Comparison of ENCODE assay signal across 8 cellular contexts in genomic region chr15:59105839-59106238, GRCh38. TPM values are rescaled to one million over a fixed set of nuclear protein-coding genes. Genes with fewer than 3 reads are reported as not detected.
DNase-seq lines count a peak whose midpoint lies in the region; ATAC-seq and TF ChIP-seq lines count a peak whose summit lies in the region.

No MANE protein-coding gene starts in this region.

- POLR2A ChIA-PET in PC-3 (lab: Charles Lee; ENCODE audit: unreplicated experiment) = no interaction called here

- peaks cover 44% of the 10 kb centered on the region for H3K79me2 ChIP-seq in PC-3 (ENCODE audit: low read length)

- CTCF ChIA-PET in PC-3 (lab: Charles Lee) = interaction anchor here (0.7 to 0.9 kb wide), 2 partner anchors 126 to 189 kb away, joined by 4 to 5 read pairs; no protein-coding TSS in a partner anchor

- H3K27me3 ChIP-seq in PC-3 (ENCODE audit: low read length) = no peaks in the 10 kb centered on the region
- H3K27me3 ChIP-seq in esophagus squamous epithelium = no peaks in the 10 kb centered on the region
- H3K27me3 ChIP-seq in ovary = no peaks in the 10 kb centered on the region

- peaks cover 9% of the 10 kb centered on the region; the same call in 1 of the 2 replicates for H3K4me1 ChIP-seq in PC-3 (ENCODE audit: insufficient read depth, low read length)
- peaks cover 0 to 16% (median 0%) of the 10 kb centered on the region in 3 donors for H3K4me1 ChIP-seq in esophagus squamous epithelium
- no peaks in the 10 kb centered on the region for H3K4me1 ChIP-seq in ovary (ENCODE audit: insufficient read depth)

- peak overlapping the region; percentile 90 for H2AFZ ChIP-seq in PC-3 (ENCODE audit: low read length)

- no peak overlapping the region for H3K27ac ChIP-seq in PC-3 (ENCODE audit: low read length)
- peak overlapping the region in 1 of 4 donors; percentile 67 for H3K27ac ChIP-seq in esophagus squamous epithelium
- H3K27ac ChIP-seq in skin epidermis = no peak overlapping the region
- peak overlapping the region in 1 of 2 donors; percentile 10 for H3K27ac ChIP-seq in ovary

- H3K36me3 ChIP-seq in PC-3 (ENCODE audit: low read depth, low read length) (peaks cover 28% of the 10 kb centered on the region), esophagus squamous epithelium (no peaks in the 10 kb centered on the region), ovary (no peaks in the 10 kb centered on the region)

- H3K9me3 ChIP-seq in PC-3 (ENCODE audit: low read length) (no peaks in the 10 kb centered on the region), esophagus squamous epithelium (no peaks in the 10 kb centered on the region), ovary (no peaks in the 10 kb centered on the region)

- no peaks in the 10 kb centered on the region for H4K20me1 ChIP-seq in PC-3 (ENCODE audit: low read length)

- peak; percentile 29 for ATAC-seq in PC-3

- no peaks in the 10 kb centered on the region for H3K9me2 ChIP-seq in PC-3 (replicated peaks; ENCODE audit: low read length)

- intact Hi-C loops in PC-3 (cut with micrococcal nuclease) = loop anchor here (1.0 to 5.0 kb wide), 2 partner anchors 119 to 423 kb away; partner anchors contain the start of gene RNF111
- intact Hi-C loops in esophagus squamous epithelium (cut with DNase I) = no loop called here
- intact Hi-C loops in ovary (cut with DNase I) = no loop called here

- TF ChIP-seq CTCF in PC-3 (conservative IDR thresholded peaks at IDR 0.05; ENCODE audit: low read depth, low read length) (peak; percentile 55), esophagus squamous epithelium (IDR thresholded peaks at IDR 0.05) (peak in 3 of 6 experiments; percentile 9 to 30 (median 18)), ovary (IDR thresholded peaks at IDR 0.05) (no peak)

- WGBS in esophagus squamous epithelium, 2 donors = 26 to 30% methylated on average over 3 of the region's 3 CpGs
- 34 to 46% (median 37%) methylated on average over 3 of the region's 3 CpGs for WGBS in ovary, 3 donors

- no peaks in the 10 kb centered on the region for H3F3A ChIP-seq in PC-3 (ENCODE audit: low read length, unreplicated experiment)

- H3K9ac ChIP-seq in PC-3 (ENCODE audit: low read length) = peak overlapping the region; percentile 79

- TF ChIP-seq POLR2A in esophagus squamous epithelium (IDR thresholded peaks at IDR 0.05) = no peak
- no peak for TF ChIP-seq POLR2A in ovary (IDR thresholded peaks at IDR 0.05)

- peak overlapping the region; percentile 72 for H3K4me2 ChIP-seq in PC-3 (ENCODE audit: low read length)

- H3K4me3 ChIP-seq in PC-3 (ENCODE audit: low read length) = peak overlapping the region; percentile 80
- H3K4me3 ChIP-seq in esophagus squamous epithelium = peak overlapping the region; percentile 63 to 80 (median 76)
- peak overlapping the region; percentile 57 to 78 (median 76) for H3K4me3 ChIP-seq in skin epidermis
- H3K4me3 ChIP-seq in ovary = no peak overlapping the region

- TSS peak; percentile 37 for BruUV-seq in PC-3 (replicated peaks; lab: Mats Ljungman, UMichigan)

- TF ChIP-seq EP300 in ovary (IDR thresholded peaks at IDR 0.05) = no peak

- DNase-seq in DMS79 treated with DMSO at 0.1 percent for 48 hours (lab: John Stamatoyannopoulos, UW) = peak; percentile 18
- no peak for DNase-seq in DMS79 (lab: John Stamatoyannopoulos, UW)
- peak; percentile 37 for DNase-seq in PC-3
- no peak for DNase-seq in esophagus squamous epithelium (lab: John Stamatoyannopoulos, UW)
- DNase-seq in ovary = no peak
- DNase-seq in glomerular visceral epithelial cell (ENCODE audit: extremely low spot score) = no peak
- no peak for DNase-seq in hypothalamus (lab: John Stamatoyannopoulos, UW)

RNA-seq across cellular contexts. Expression of gene CCNB2, which starts 0.9 kb away (rescaled TPM):
- total RNA-seq in PC-3 (2014; rRNA removed) (54.3 and 61.7 TPM in 2 replicates), esophagus squamous epithelium (10 to 100 TPM; 12.2 to 38.9 (median 23.0) TPM), ovary (1 to 10 TPM in 1 of 7 donors, under 1 TPM in 5, not detected in 1; 0.28 to 1.1 (median 0.47) TPM)
- 1 to 10 TPM; 1.3 to 2.5 TPM for polyA plus RNA-seq in ovary

Comparison
In these comparisons a context has a peak if more than half of its experiments do, and no peak if none do; other contexts are left out.
1. DNase-seq: peak in DMS79 treated with DMSO at 0.1 percent for 48 hours (single experiment) and PC-3 (single experiment); none in DMS79 (single experiment), esophagus squamous epithelium (single experiment), ovary (0 of 5), glomerular visceral epithelial cell (single experiment) and hypothalamus (0 of 51).
2. RNA of gene CCNB2, which starts 0.9 kb away (total RNA-seq): 54.3 to 61.7 TPM in PC-3 and 12.2 to 38.9 TPM in esophagus squamous epithelium; 0.28 to 1.1 TPM in ovary; every median in the first group is over 4 times any median in the second.